Comparison of ENCODE assay signal across 1 cellular context in genomic region chr19:40560092-40560507, GRCh38.
TF ChIP-seq lines count a peak whose summit lies in the region.

No MANE protein-coding gene starts in this region.

TF ChIP-seq in K562, 482 proteins besides CTCF, POLR2A, EP300 and RAD21:
- TF ChIP-seq HMGN3 (IDR thresholded peaks at IDR 0.05; ENCODE audit: borderline replicate concordance, extremely low read depth, insufficient read length, low read depth, low read length) (peak; percentile 38), NCOA2 (IDR thresholded peaks at IDR 0.05; ENCODE audit: partially characterized antibody in 2 of 2) (no peak), RB1 (IDR thresholded peaks at IDR 0.05; ENCODE audit: low read depth) (no peak), SAP30 (IDR thresholded peaks at IDR 0.05; ENCODE audit: borderline replicate concordance, insufficient read depth, low read depth, low read length, poor library complexity, severe bottlenecking) (no peak)
